ENCODE assay signal across 8 cellular contexts in genomic region chr5:6705088-6705487, GRCh38. TPM values are rescaled to one million over a fixed set of nuclear protein-coding genes. Genes with fewer than 3 reads are reported as not detected.
DNase-seq lines count a peak whose midpoint lies in the region; ATAC-seq and TF ChIP-seq lines count a peak whose summit lies in the region.

No MANE protein-coding gene starts in this region.

- CTCF ChIA-PET in OCI-LY7 (lab: Charles Lee; ENCODE audit: unreplicated experiment) = no interaction called here

- peak overlapping the region; percentile 88 to 89 for H3K27ac ChIP-seq in ascending aorta
- H3K27ac ChIP-seq in OCI-LY7 (ENCODE audit: low read depth, low read length, poor library complexity, severe bottlenecking) = no peak overlapping the region
- H3K27ac ChIP-seq in colonic mucosa = no peak overlapping the region

- no peaks in the 10 kb centered on the region for H4K20me1 ChIP-seq in OCI-LY7 (ENCODE audit: insufficient read depth, low read length)

- H3K36me3 Mint-ChIP-seq in stimulated activated memory B cell treated with anti-CD40 and anti-IgM and Interleukin-4, amounts not matched to agents 10 μg/mL and 1 μg/mL and 100 μg/mL, for 72 hours = no peaks in the 10 kb centered on the region

- no TSS peak for BruUV-seq in OCI-LY7 (replicated peaks; lab: Mats Ljungman, UMichigan)

- no peaks in the 10 kb centered on the region for H3K9me2 ChIP-seq in OCI-LY7 (ENCODE audit: insufficient read depth, low read length)

- no peak overlapping the region for H3K4me2 ChIP-seq in OCI-LY7 (ENCODE audit: low read length)

- intact Hi-C loops in ascending aorta (cut with DNase I) = loop anchor here (2.0 to 10.0 kb wide), 2 partner anchors 72 to 1050 kb away; partner anchors contain the start of genes NSUN2 and SRD5A1
- intact Hi-C loops in OCI-LY7 (cut with micrococcal nuclease; ENCODE audit: unreplicated experiment) = no loop called here
- intact Hi-C loops in colonic mucosa (cut with DNase I) = no loop called here

- DNase-seq in ascending aorta (ENCODE audit: low spot score in 2 of 2) (no peak), OCI-LY7 (ENCODE audit: low spot score) (no peak), MG63 (no peak), colonic mucosa (no peak), activated gamma-delta T cell (lab: John Stamatoyannopoulos, UW) (no peak)

- H3K79me2 ChIP-seq in OCI-LY7 (ENCODE audit: insufficient read depth, low read depth, low read length) = no peaks in the 10 kb centered on the region

- no peak overlapping the region for H3K4me3 ChIP-seq in ascending aorta
- H3K4me3 ChIP-seq in OCI-LY7 (ENCODE audit: low read depth, low read length, poor library complexity, severe bottlenecking) = no peak overlapping the region
- no peak overlapping the region for H3K4me3 ChIP-seq in MG63
- H3K4me3 ChIP-seq in colonic mucosa = no peak overlapping the region

- peaks cover 11% of the 10 kb centered on the region for H3K4me1 Mint-ChIP-seq in stimulated activated memory B cell treated with anti-CD40 and anti-IgM and Interleukin-4, amounts not matched to agents 10 μg/mL and 1 μg/mL and 100 μg/mL, for 72 hours

- H3K4me3 Mint-ChIP-seq in stimulated activated memory B cell treated with anti-CD40 and anti-IgM and Interleukin-4, amounts not matched to agents 10 μg/mL and 1 μg/mL and 100 μg/mL, for 72 hours = peak overlapping the region; percentile 58

- POLR2A ChIA-PET in OCI-LY7 (lab: Charles Lee) = no interaction called here

- ATAC-seq in GM19395 (IDR thresholded peaks at IDR 0.05; ENCODE audit: unreplicated experiment) = peak; percentile 75
- ATAC-seq in HG03045 (IDR thresholded peaks at IDR 0.05; ENCODE audit: unreplicated experiment) = peak; percentile 79
- peak; percentile 91 for ATAC-seq in stimulated activated memory B cell treated with anti-CD40 and anti-IgM and Interleukin-4, amounts not matched to agents 10 μg/mL and 1 μg/mL and 100 μg/mL, for 72 hours

- H3K4me1 ChIP-seq in ascending aorta (peaks cover 14 to 29% of the 10 kb centered on the region in 2 donors), OCI-LY7 (ENCODE audit: insufficient read depth, low read length, poor library complexity, severe bottlenecking) (peaks cover 17% of the 10 kb centered on the region), colonic mucosa (no peaks in the 10 kb centered on the region)

- no peak overlapping the region for H3K9ac ChIP-seq in colonic mucosa (ENCODE audit: low read depth in 2 of 2, low read length in 2 of 2)

- H2AFZ ChIP-seq in OCI-LY7 (ENCODE audit: low read length) = no peak overlapping the region

- H3K27ac Mint-ChIP-seq in stimulated activated memory B cell treated with anti-CD40 and anti-IgM and Interleukin-4, amounts not matched to agents 10 μg/mL and 1 μg/mL and 100 μg/mL, for 72 hours = peak overlapping the region; percentile 87

- H3K27me3 Mint-ChIP-seq in stimulated activated memory B cell treated with anti-CD40 and anti-IgM and Interleukin-4, amounts not matched to agents 10 μg/mL and 1 μg/mL and 100 μg/mL, for 72 hours = peaks cover 20% of the 10 kb centered on the region

- TF ChIP-seq CTCF in ascending aorta (IDR thresholded peaks at IDR 0.05) (no peak), OCI-LY7 (conservative IDR thresholded peaks at IDR 0.05; ENCODE audit: low read length) (no peak), colonic mucosa (IDR thresholded peaks at IDR 0.05) (no peak)

- no peaks in the 10 kb centered on the region for H3K9me3 Mint-ChIP-seq in stimulated activated memory B cell treated with anti-CD40 and anti-IgM and Interleukin-4, amounts not matched to agents 10 μg/mL and 1 μg/mL and 100 μg/mL, for 72 hours

- H3K27me3 ChIP-seq in ascending aorta (no peaks in the 10 kb centered on the region), MG63 (no peaks in the 10 kb centered on the region), colonic mucosa (no peaks in the 10 kb centered on the region)

- no peaks in the 10 kb centered on the region for H3K36me3 ChIP-seq in ascending aorta
- no peaks in the 10 kb centered on the region for H3K36me3 ChIP-seq in OCI-LY7 (ENCODE audit: insufficient read depth, low read length)
- no peaks in the 10 kb centered on the region for H3K36me3 ChIP-seq in MG63
- no peaks in the 10 kb centered on the region for H3K36me3 ChIP-seq in colonic mucosa

- H3K9me3 ChIP-seq in ascending aorta (no peaks in the 10 kb centered on the region), OCI-LY7 (ENCODE audit: low read length) (no peaks in the 10 kb centered on the region), MG63 (no peaks in the 10 kb centered on the region), colonic mucosa (no peaks in the 10 kb centered on the region)

RNA-seq across cellular contexts. Expression of gene TENT4A, which starts 8.1 kb away (rescaled TPM):
- total RNA-seq in ascending aorta (12.5 TPM), OCI-LY7 (2022) (46.1 and 53.5 TPM in 2 replicates), colonic mucosa (10 to 100 TPM; 17.1 to 21.9 TPM)
- 39.0 and 41.1 TPM in 2 replicates for total RNA-seq in OCI-LY7 (2014; rRNA removed; shearing (Covaris generic))
- 9.9 and 14.6 TPM in 2 replicates for total RNA-seq in MG63 (2014; rRNA removed; shearing (Covaris generic); ENCODE audit: low replicate concordance)

Comparison
In these comparisons a context has a peak if more than half of its experiments do, and no peak if none do; other contexts are left out.
1. H3K27ac ChIP-seq: peak in ascending aorta (2 of 2); none in OCI-LY7 (single experiment) and colonic mucosa (single experiment).
2. Peak in every context shown above with its lines, with median percentiles within 50 percentile points of each other: ATAC-seq.